In genomic region chr1:67743072-67743725, GRCh38 we compare ENCODE assay signal across 22 cellular contexts. TPM values are rescaled to one million over a fixed set of nuclear protein-coding genes. Genes with fewer than 3 reads are reported as not detected.
DNase-seq lines count a peak whose midpoint lies in the region; ATAC-seq, FAIRE-seq and TF ChIP-seq lines count a peak whose summit lies in the region.
"Had no signal": no experiment of that assay in that cellular context is flagged by ENCODE, and none has a peak within 500 bp of the region (broad histone marks: within the 10 kb centered on the region; RNA-seq: fewer than 3 reads in every experiment).

No MANE protein-coding gene starts in this region.

- no peak overlapping the region for H3K4me3 ChIP-seq in hepatocyte
- H3K4me3 ChIP-seq: body of pancreas, heart left ventricle had no signal

- H3K36me3 ChIP-seq in hepatocyte (replicated peaks; ENCODE audit: insufficient read depth, low read depth) = no peaks in the 10 kb centered on the region
- H3K36me3 ChIP-seq: BE2C, heart left ventricle had no signal

- H3K79me2 ChIP-seq in hepatocyte = peaks cover 29% of the 10 kb centered on the region

- intact Hi-C loops in CD14-positive monocyte (cut with micrococcal nuclease) = no loop called here

- TF ChIP-seq CTCF in hepatocyte (IDR thresholded peaks at IDR 0.05; ENCODE audit: poor library complexity) = no peak
- TF ChIP-seq CTCF in CD14-positive monocyte (IDR thresholded peaks at IDR 0.05) = no peak
- TF ChIP-seq CTCF in RWPE1 (conservative IDR thresholded peaks at IDR 0.05; ENCODE audit: low read depth) = no peak

- peak; percentile 58 for ATAC-seq in HG02588 (IDR thresholded peaks at IDR 0.05; ENCODE audit: unreplicated experiment)
- no peak for ATAC-seq in stimulated activated effector memory CD8-positive, alpha-beta T cell treated with anti-CD3 and anti-CD28 coated beads, Interleukin-12 subunit alpha, Interleukin-12 subunit beta, amount 100 ng/mL, for 72 hours
- ATAC-seq: body of pancreas, heart left ventricle, Right ventricle myocardium inferior had no signal

- WGBS in hepatocyte (ENCODE audit: low lambda C conversion rate, missing lambda C conversion rate) = 57% methylated on average over 3 of the region's 3 CpGs

- H2AFZ ChIP-seq in hepatocyte = no peak overlapping the region

- no peak for TF ChIP-seq POLR2A in GM12892 (IDR thresholded peaks at IDR 0.05; ENCODE audit: low read depth, low read length)

- no peaks in the 10 kb centered on the region for H3K9me3 ChIP-seq in hepatocyte (ENCODE audit: low read depth)
- H3K9me3 ChIP-seq: BE2C, body of pancreas, heart left ventricle had no signal

- peak overlapping the region; percentile 4 for H3K4me2 ChIP-seq in hepatocyte
- H3K4me2 ChIP-seq: KMS-11 had no signal

- POLR2A ChIA-PET in RWPE1 (lab: Yijun Ruan, JAX; ENCODE audit: low non-redundant PET) = no interaction called here

- H3K4me1 ChIP-seq in hepatocyte (ENCODE audit: insufficient read depth) = peaks cover 13% of the 10 kb centered on the region
- H3K4me1 ChIP-seq: BE2C had no signal

- no peaks in the 10 kb centered on the region for H4K20me1 ChIP-seq in hepatocyte (ENCODE audit: insufficient read depth, poor library complexity, severe bottlenecking)

- DNase-seq in GM12892 (ENCODE audit: insufficient read length) (no peak), NCI-H526 treated with DMSO at 0.1 percent for 48 hours (lab: John Stamatoyannopoulos, UW) (peak; percentile 14), hepatocyte (ENCODE audit: low spot score) (no peak), CD14-positive monocyte (ENCODE audit: low spot score) (no peak), midbrain (lab: John Stamatoyannopoulos, UW) (no peak), RWPE1 (ENCODE audit: low spot score) (no peak)
- DNase-seq in stimulated activated effector memory CD8-positive, alpha-beta T cell treated with anti-CD3 and anti-CD28 coated beads, Interleukin-12 subunit alpha, Interleukin-12 subunit beta, amount 100 ng/mL, for 72 hours (ENCODE audit: low spot score in 2 of 2) = no peak
- DNase-seq: activated CD4-positive, alpha-beta memory T cell treated with anti-CD3 and anti-CD28 coated beads, Interleukin-2, amount 10 ng/mL, durations not matched to agents 7 days and 5 days; activated CD4-positive, CD25-positive, alpha-beta regulatory T cell treated with anti-CD3 and anti-CD28 coated beads, Interleukin-2, amount 50 U/mL, for 72 hours; BE2C; body of pancreas; DMS53; GDM1; heart left ventricle; MV-4-11; NCI-H1694 treated with DMSO at 0.1 percent for 48 hours; substantia nigra had no signal

- H3K4me3 Mint-ChIP-seq in stimulated activated effector memory CD8-positive, alpha-beta T cell treated with anti-CD3 and anti-CD28 coated beads, Interleukin-12 subunit alpha, Interleukin-12 subunit beta, amount 100 ng/mL, for 72 hours = no peak overlapping the region
- H3K4me3 Mint-ChIP-seq in CD14-positive monocyte = no peak overlapping the region
- H3K4me3 Mint-ChIP-seq: activated CD4-positive, alpha-beta memory T cell treated with anti-CD3 and anti-CD28 coated beads, Interleukin-2, amount 10 ng/mL, durations not matched to agents 7 days and 5 days had no signal

- CTCF ChIA-PET in RWPE1 (lab: Yijun Ruan, JAX) = interaction anchor here (1.2 kb wide), 1 partner anchor 32 kb away, joined by 3 read pairs; no protein-coding TSS in a partner anchor

- H3K36me3 Mint-ChIP-seq in stimulated activated effector memory CD8-positive, alpha-beta T cell treated with anti-CD3 and anti-CD28 coated beads, Interleukin-12 subunit alpha, Interleukin-12 subunit beta, amount 100 ng/mL, for 72 hours = no peaks in the 10 kb centered on the region
- no peaks in the 10 kb centered on the region for H3K36me3 Mint-ChIP-seq in CD14-positive monocyte

- no peak overlapping the region for H3K27ac Mint-ChIP-seq in stimulated activated effector memory CD8-positive, alpha-beta T cell treated with anti-CD3 and anti-CD28 coated beads, Interleukin-12 subunit alpha, Interleukin-12 subunit beta, amount 100 ng/mL, for 72 hours
- no peak overlapping the region for H3K27ac Mint-ChIP-seq in CD14-positive monocyte
- H3K27ac Mint-ChIP-seq: activated CD4-positive, alpha-beta memory T cell treated with anti-CD3 and anti-CD28 coated beads, Interleukin-2, amount 10 ng/mL, durations not matched to agents 7 days and 5 days had no signal

- no peaks in the 10 kb centered on the region for H3K9me2 ChIP-seq in hepatocyte (replicated peaks; ENCODE audit: insufficient read depth)

- H3K27ac ChIP-seq in hepatocyte (peak overlapping the region; percentile 41), RWPE1 (no peak overlapping the region)
- H3K27ac ChIP-seq: body of pancreas, heart left ventricle, KMS-11 had no signal

- H3K27me3 ChIP-seq in hepatocyte = no peaks in the 10 kb centered on the region
- H3K27me3 ChIP-seq: BE2C, body of pancreas, heart left ventricle had no signal

- H3K27me3 Mint-ChIP-seq in CD14-positive monocyte (ENCODE audit: low read depth in 3 of 3) = peaks cover 0 to 3% (median 3%) of the 10 kb centered on the region in 3 donors

- no peaks in the 10 kb centered on the region for H3K9me3 Mint-ChIP-seq in stimulated activated effector memory CD8-positive, alpha-beta T cell treated with anti-CD3 and anti-CD28 coated beads, Interleukin-12 subunit alpha, Interleukin-12 subunit beta, amount 100 ng/mL, for 72 hours
- H3K9me3 Mint-ChIP-seq in CD14-positive monocyte = no peaks in the 10 kb centered on the region
- H3K9me3 Mint-ChIP-seq: activated CD4-positive, alpha-beta memory T cell treated with anti-CD3 and anti-CD28 coated beads, Interleukin-2, amount 10 ng/mL, durations not matched to agents 7 days and 5 days had no signal

- peak; percentile 38 for FAIRE-seq in GM12892 (lab: Jason Lieb, UNC)
- FAIRE-seq: HTR-8/SVneo, urothelium cell line had no signal

- no peaks in the 10 kb centered on the region for H3K4me1 Mint-ChIP-seq in stimulated activated effector memory CD8-positive, alpha-beta T cell treated with anti-CD3 and anti-CD28 coated beads, Interleukin-12 subunit alpha, Interleukin-12 subunit beta, amount 100 ng/mL, for 72 hours
- peaks cover 4% of the 10 kb centered on the region for H3K4me1 Mint-ChIP-seq in CD14-positive monocyte

RNA-seq across cellular contexts. Expression of gene GADD45A, which starts 58.2 kb away (rescaled TPM):
- polyA plus RNA-seq in GM12892 (2012; ENCODE audit: missing spikeins) = 44.4 TPM
- 90.5 and 93.1 TPM in 2 replicates for total RNA-seq in hepatocyte
- polyA plus RNA-seq in hepatocyte (175 and 178 TPM in 2 replicates), CD14-positive monocyte (1 to 10 TPM; 7.5 to 9.6 TPM)

Comparison
In these comparisons a context has a peak if more than half of its experiments do, and no peak if none do; other contexts are left out.
1. RNA of gene GADD45A, which starts 58.2 kb away (polyA plus RNA-seq): 175 to 178 TPM in hepatocyte; 7.5 to 9.6 TPM in CD14-positive monocyte; every median in the first group is over 10 times any median in the second.